ENCODE assay signal across 16 cellular contexts in genomic region chr11:108019870-108020540, GRCh38. TPM values are rescaled to one million over a fixed set of nuclear protein-coding genes. Genes with fewer than 3 reads are reported as not detected.
DNase-seq lines count a peak whose midpoint lies in the region; ATAC-seq and TF ChIP-seq lines count a peak whose summit lies in the region.
"Had no signal": no experiment of that assay in that cellular context is flagged by ENCODE, and none has a peak within 500 bp of the region (broad histone marks: within the 10 kb centered on the region; RNA-seq: fewer than 3 reads in every experiment).

No MANE protein-coding gene starts in this region.

- no peak overlapping the region for H3K4me3 ChIP-seq in A673 (ENCODE audit: low read depth, low read length, poor library complexity, severe bottlenecking)
- H3K4me3 ChIP-seq in CD8-positive, alpha-beta T cell (ENCODE audit: low read depth, low read length): no peak overlapping the region
- H3K4me3 ChIP-seq: stomach had no signal

- no peak overlapping the region for H2BK15ac ChIP-seq in H9 (ENCODE audit: low read depth, low read length)

- H3K9me3 ChIP-seq in A673 (ENCODE audit: low read depth, low read length, poor library complexity, severe bottlenecking): no peaks in the 10 kb centered on the region
- no peaks in the 10 kb centered on the region for H3K9me3 ChIP-seq in H9 (ENCODE audit: control insufficient read depth, low read depth, low read length)
- H3K9me3 ChIP-seq in CD8-positive, alpha-beta T cell (ENCODE audit: low read length): no peaks in the 10 kb centered on the region
- H3K9me3 ChIP-seq: stomach had no signal

- no peak overlapping the region for H3T11ph ChIP-seq in H9 (ENCODE audit: low read length)

- H3K9me3 Mint-ChIP-seq in H9: no peaks in the 10 kb centered on the region; a peak in 1 of 5 replicates
- H3K9me3 Mint-ChIP-seq in WTC11: no peaks in the 10 kb centered on the region
- no peaks in the 10 kb centered on the region for H3K9me3 Mint-ChIP-seq in activated naive CD8-positive, alpha-beta T cell treated with anti-CD3 and anti-CD28 coated beads, Interleukin-2, amount 50 U/mL, for 24 hours
- no peaks in the 10 kb centered on the region for H3K9me3 Mint-ChIP-seq in CD8-positive, alpha-beta T cell

- H2BK5ac ChIP-seq in H9 (ENCODE audit: insufficient read length, low read length): no peak overlapping the region

- no peak overlapping the region for H2BK120ac ChIP-seq in H9 (ENCODE audit: low read depth, low read length, poor library complexity, severe bottlenecking)

- no TSS peak for BruUV-seq in A673 (replicated peaks; lab: Mats Ljungman, UMichigan)

- peak overlapping the region; percentile 56 for H3K27ac ChIP-seq in A673 (ENCODE audit: low read depth, low read length, poor library complexity, severe bottlenecking)
- H3K27ac ChIP-seq in H9 (ENCODE audit: insufficient read length, low read depth, low read length): no peak overlapping the region
- H3K27ac ChIP-seq in foreskin keratinocyte: no peak overlapping the region
- no peak overlapping the region for H3K27ac ChIP-seq in CD8-positive, alpha-beta T cell (ENCODE audit: low read depth, low read length)
- H3K27ac ChIP-seq: stomach, WERI-Rb-1 had no signal

- POLR2A ChIA-PET in A673 (lab: Charles Lee; ENCODE audit: low non-redundant PET) (no interaction called here), WTC11 (lab: Charles Lee) (no interaction called here)
- POLR2A ChIA-PET in CD8-positive, alpha-beta T cell (lab: Charles Lee): no interaction called here

- no peak overlapping the region for H2BK20ac ChIP-seq in H9 (ENCODE audit: low read depth, low read length, poor library complexity, severe bottlenecking)

- H3K27me3 Mint-ChIP-seq in H9 (ENCODE audit: low read depth): no peaks in the 10 kb centered on the region
- no peaks in the 10 kb centered on the region for H3K27me3 Mint-ChIP-seq in WTC11 (ENCODE audit: low read depth)
- H3K27me3 Mint-ChIP-seq in activated naive CD8-positive, alpha-beta T cell treated with anti-CD3 and anti-CD28 coated beads, Interleukin-2, amount 50 U/mL, for 24 hours: no peaks in the 10 kb centered on the region
- H3K27me3 Mint-ChIP-seq in CD8-positive, alpha-beta T cell (ENCODE audit: low read depth): no peaks in the 10 kb centered on the region

- H3K27ac Mint-ChIP-seq in H9 (peak overlapping the region in 2 of 3 experiments; percentile 40 to 52; a peak in 1 of 7 replicates), WTC11 (peak overlapping the region; percentile 45; the same call in 1 of the 2 replicates)
- H3K27ac Mint-ChIP-seq in activated naive CD8-positive, alpha-beta T cell treated with anti-CD3 and anti-CD28 coated beads, Interleukin-2, amount 50 U/mL, for 24 hours: no peak overlapping the region
- H3K27ac Mint-ChIP-seq in CD8-positive, alpha-beta T cell: no peak overlapping the region

- H3K18ac ChIP-seq in H9 (ENCODE audit: insufficient read length, low read depth, low read length): no peak overlapping the region

- intact Hi-C loops in A673 (cut with micrococcal nuclease; ENCODE audit: unreplicated experiment): no loop called here
- intact Hi-C loops in CD8-positive, alpha-beta T cell (cut with DNase I, micrococcal nuclease): no loop called here

- no peak overlapping the region for H4K5ac ChIP-seq in H9 (ENCODE audit: insufficient read length, low read depth, low read length)

- peak; percentile 72 for ATAC-seq in WTC11
- peak; percentile 25 for ATAC-seq in foreskin keratinocyte
- ATAC-seq in HG02798 (IDR thresholded peaks at IDR 0.05; ENCODE audit: poor library complexity, unreplicated experiment): no peak
- ATAC-seq in activated naive CD8-positive, alpha-beta T cell treated with anti-CD3 and anti-CD28 coated beads, Interleukin-2, amount 50 U/mL, for 24 hours: no peak
- ATAC-seq in GM21447 (IDR thresholded peaks at IDR 0.05; ENCODE audit: unreplicated experiment): no peak
- no peak for ATAC-seq in CD8-positive, alpha-beta T cell

- H3K14ac ChIP-seq in H9 (ENCODE audit: insufficient read depth, low read length): no peak overlapping the region

- H3K23ac ChIP-seq in H9 (ENCODE audit: insufficient read length, low read depth, low read length): no peak overlapping the region

- H4K91ac ChIP-seq in H9 (ENCODE audit: insufficient read length, low read depth, low read length): no peak overlapping the region

- H3K36me3 Mint-ChIP-seq in H9 (ENCODE audit: insufficient read depth in 1 of 3, low read depth in 3 of 3): peaks cover 0 to 4% (median 0%) of the 10 kb centered on the region in 3 experiments; a peak in 3 of 7 replicates
- H3K36me3 Mint-ChIP-seq in WTC11: no peaks in the 10 kb centered on the region
- peaks cover 15% of the 10 kb centered on the region for H3K36me3 Mint-ChIP-seq in activated naive CD8-positive, alpha-beta T cell treated with anti-CD3 and anti-CD28 coated beads, Interleukin-2, amount 50 U/mL, for 24 hours (ENCODE audit: low read depth)
- peaks cover 36% of the 10 kb centered on the region for H3K36me3 Mint-ChIP-seq in CD8-positive, alpha-beta T cell

- H3K4me2 ChIP-seq in H9 (ENCODE audit: insufficient read depth, insufficient read length, low read length): no peak overlapping the region

- H3K36me3 ChIP-seq in A673 (ENCODE audit: insufficient read depth, low read length, poor library complexity, severe bottlenecking): no peaks in the 10 kb centered on the region
- no peaks in the 10 kb centered on the region for H3K36me3 ChIP-seq in CD8-positive, alpha-beta T cell (ENCODE audit: insufficient read depth, low read length)
- H3K36me3 ChIP-seq: stomach had no signal

- no peak overlapping the region for H3K4me3 Mint-ChIP-seq in H9
- H3K4me3 Mint-ChIP-seq in WTC11: no peak overlapping the region
- no peak overlapping the region for H3K4me3 Mint-ChIP-seq in activated naive CD8-positive, alpha-beta T cell treated with anti-CD3 and anti-CD28 coated beads, Interleukin-2, amount 50 U/mL, for 24 hours
- H3K4me3 Mint-ChIP-seq in CD8-positive, alpha-beta T cell: no peak overlapping the region

- peaks cover 17% of the 10 kb centered on the region; the same call in 1 of the 2 replicates for H3K79me2 ChIP-seq in H9 (ENCODE audit: insufficient read depth, low read length)

- H3K27me3 ChIP-seq in A673 (replicated peaks; ENCODE audit: insufficient read depth, low read depth, low read length, poor library complexity): no peaks in the 10 kb centered on the region
- no peaks in the 10 kb centered on the region for H3K27me3 ChIP-seq in H9 (ENCODE audit: insufficient read depth, low read length)
- no peaks in the 10 kb centered on the region for H3K27me3 ChIP-seq in foreskin keratinocyte
- H3K27me3 ChIP-seq in CD8-positive, alpha-beta T cell (ENCODE audit: insufficient read depth, low read length): no peaks in the 10 kb centered on the region
- H3K27me3 ChIP-seq: stomach had no signal

- H3K4me1 ChIP-seq in A673 (ENCODE audit: insufficient read depth, low read length, poor library complexity, severe bottlenecking): peaks cover 7% of the 10 kb centered on the region
- no peaks in the 10 kb centered on the region; the same call in 1 of the 2 replicates for H3K4me1 ChIP-seq in H9 (ENCODE audit: insufficient read depth, low read length)
- H3K4me1 ChIP-seq in foreskin keratinocyte: peaks cover 3% of the 10 kb centered on the region
- peaks cover 25% of the 10 kb centered on the region for H3K4me1 ChIP-seq in CD8-positive, alpha-beta T cell (ENCODE audit: insufficient read depth, low read length)

- peak; percentile 31 for DNase-seq in A673 (ENCODE audit: low spot score)
- no peak for DNase-seq in H9
- DNase-seq in WTC11 (ENCODE audit: low spot score): no peak
- no peak for DNase-seq in foreskin keratinocyte
- DNase-seq in activated naive CD8-positive, alpha-beta T cell treated with anti-CD3 and anti-CD28 coated beads, Interleukin-2, amount 50 U/mL, for 24 hours: no peak
- no peak for DNase-seq in CD8-positive, alpha-beta T cell
- DNase-seq: activated gamma-delta T cell treated with Interleukin-2 at 50 U/mL for 16 hours; effector memory CD4-positive, alpha-beta T cell; glutamatergic neuron; islet precursor cell; MV-4-11; occipital lobe; stomach; WERI-Rb-1 had no signal

- no peaks in the 10 kb centered on the region for H3K23me2 ChIP-seq in H9 (ENCODE audit: insufficient read length, low read depth, low read length, poor library complexity, severe bottlenecking)

- TF ChIP-seq CTCF in A673 (conservative IDR thresholded peaks at IDR 0.05; ENCODE audit: low read depth, low read length) (no peak), H9 (conservative IDR thresholded peaks at IDR 0.05) (no peak), WTC11 (IDR thresholded peaks at IDR 0.05) (no peak), foreskin keratinocyte (conservative IDR thresholded peaks at IDR 0.05) (no peak)
- no peak for TF ChIP-seq CTCF in CD8-positive, alpha-beta T cell (IDR thresholded peaks at IDR 0.05)

- no peaks in the 10 kb centered on the region for H4K20me1 ChIP-seq in H9 (ENCODE audit: control insufficient read depth, insufficient read depth, insufficient read length)

- no CpG with 5 or more reads among the region's 4 CpGs for WGBS in H9 (ENCODE audit: extremely low coverage, insufficient read length, low lambda C conversion rate)

- no peak overlapping the region for H2BK12ac ChIP-seq in H9 (ENCODE audit: insufficient read length, low read depth, low read length)

- CTCF ChIA-PET in A673 (lab: Charles Lee) (interaction anchor here (1.1 kb wide), 1 partner anchor 11 kb away, joined by 3 read pairs; the partner anchor contains the start of gene CUL5), WTC11 (lab: Charles Lee) (no interaction called here)
- CTCF ChIA-PET in CD8-positive, alpha-beta T cell (lab: Charles Lee): interaction anchor here (1.9 kb wide), 1 partner anchor 11 kb away, joined by 7 read pairs; the partner anchor contains the start of gene CUL5

- H3K4ac ChIP-seq in H9 (ENCODE audit: low read depth, low read length): no peak overlapping the region

- H3K4me1 Mint-ChIP-seq in H9: peaks cover 9 to 22% of the 10 kb centered on the region in 2 experiments
- H3K4me1 Mint-ChIP-seq in WTC11: peaks cover 17% of the 10 kb centered on the region
- H3K4me1 Mint-ChIP-seq in activated naive CD8-positive, alpha-beta T cell treated with anti-CD3 and anti-CD28 coated beads, Interleukin-2, amount 50 U/mL, for 24 hours: peaks cover 50% of the 10 kb centered on the region
- H3K4me1 Mint-ChIP-seq in CD8-positive, alpha-beta T cell (ENCODE audit: low read depth): peaks cover 81% of the 10 kb centered on the region

- H4K8ac ChIP-seq in H9 (replicated peaks; ENCODE audit: insufficient read length, low read depth, low read length): no peak overlapping the region

- peak overlapping the region; percentile 3 for H3K9ac ChIP-seq in H9 (ENCODE audit: extremely low read depth, insufficient read length, low read length)

- peaks cover 3% of the 10 kb centered on the region for H3K79me1 ChIP-seq in H9 (ENCODE audit: insufficient read depth, low read depth, low read length, poor library complexity, severe bottlenecking)

- no peak overlapping the region for H3K56ac ChIP-seq in H9 (ENCODE audit: insufficient read length, low read depth, low read length)

- no peak overlapping the region for H2AK5ac ChIP-seq in H9 (ENCODE audit: insufficient read length, low read length)

- no peak overlapping the region for H2AFZ ChIP-seq in H9 (ENCODE audit: low read length)

RNA-seq across cellular contexts. Expression of gene CUL5, which starts 11.3 kb away (rescaled TPM):
- total RNA-seq in A673 (2021): 62.3 and 63.1 TPM in 2 replicates
- 37.3 and 37.7 TPM in 2 replicates for total RNA-seq in H9 (2021)
- 30.0 to 31.4 TPM (median 30.4 TPM) in 3 replicates for total RNA-seq in WTC11 (2021)
- 18.4 and 19.9 TPM in 2 replicates for total RNA-seq in foreskin keratinocyte
- polyA plus RNA-seq in foreskin keratinocyte: 3.6 and 3.9 TPM in 2 replicates
- 10 to 100 TPM; 73.3 to 75.0 TPM for total RNA-seq in CD8-positive, alpha-beta T cell

Comparison
In these comparisons a context has a peak if more than half of its experiments do, and no peak if none do; other contexts are left out.
1. H3K27ac Mint-ChIP-seq: peak in H9 (2 of 3) and WTC11 (single experiment); none in activated naive CD8-positive, alpha-beta T cell treated with anti-CD3 and anti-CD28 coated beads, Interleukin-2, amount 50 U/mL, for 24 hours (single experiment) and CD8-positive, alpha-beta T cell (single experiment).
2. ATAC-seq: peak in WTC11 (single experiment) and foreskin keratinocyte (single experiment); none in HG02798 (single experiment), activated naive CD8-positive, alpha-beta T cell treated with anti-CD3 and anti-CD28 coated beads, Interleukin-2, amount 50 U/mL, for 24 hours (single experiment), GM21447 (single experiment) and CD8-positive, alpha-beta T cell (single experiment).